ENCODE assay signal across 8 cellular contexts in the genomic region with DNA sequence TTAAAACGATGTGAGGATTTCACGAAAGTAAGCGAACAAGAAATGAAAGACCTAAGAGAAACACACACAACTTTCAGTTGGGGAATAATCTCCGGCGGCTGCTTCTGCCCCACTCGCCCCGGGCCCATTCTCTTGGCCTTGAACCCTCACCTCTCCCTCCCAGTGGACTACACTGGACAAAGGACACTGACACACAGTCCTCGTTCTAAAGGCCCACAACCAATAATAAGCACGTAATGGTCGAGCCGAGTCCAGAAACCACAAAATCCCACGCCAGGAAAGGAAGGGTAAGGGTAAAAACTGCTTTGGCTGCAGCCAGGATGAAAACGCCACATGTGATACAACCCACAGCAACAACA. TPM values are rescaled to one million over a fixed set of nuclear protein-coding genes. Genes with fewer than 3 reads are reported as not detected.
A peak's percentile ranks its signal among the peaks of the same experiment; 100 is the strongest.
DNase-seq lines count a peak whose midpoint lies in the region; ATAC-seq and TF ChIP-seq lines count a peak whose summit lies in the region.

No MANE protein-coding gene starts in this region.

- H3K9me3 ChIP-seq in OCI-LY7 (ENCODE audit: low read length), result no peaks in the 10 kb centered on the region
- H3K9me3 ChIP-seq in osteoblast (ENCODE audit: low read depth, low read length), result no peaks in the 10 kb centered on the region

- H4K20me1 ChIP-seq in OCI-LY7 (ENCODE audit: insufficient read depth, low read length) (peaks cover 25% of the 10 kb centered on the region), osteoblast (ENCODE audit: insufficient read depth, low read length) (peaks cover 8% of the 10 kb centered on the region)

- H3K4me2 ChIP-seq in OCI-LY7 (ENCODE audit: low read length) (peak overlapping the region; percentile 99), osteoblast (ENCODE audit: insufficient read depth, low read length) (peak overlapping the region; percentile 77)

- ATAC-seq in GM18511 (IDR thresholded peaks at IDR 0.05; ENCODE audit: unreplicated experiment) (peak; percentile 1), HG02884 (IDR thresholded peaks at IDR 0.05; ENCODE audit: unreplicated experiment) (no peak), HG03442 (IDR thresholded peaks at IDR 0.05; ENCODE audit: unreplicated experiment) (no peak)

- TF ChIP-seq CTCF in OCI-LY7 (conservative IDR thresholded peaks at IDR 0.05; ENCODE audit: low read length), result no peak
- no peak for TF ChIP-seq CTCF in osteoblast (IDR thresholded peaks at IDR 0.05; ENCODE audit: extremely low read depth, low read depth, low read length)

- BruUV-seq in OCI-LY7 (replicated peaks; lab: Mats Ljungman, UMichigan), result no TSS peak

- CTCF ChIA-PET in OCI-LY7 (lab: Charles Lee; ENCODE audit: unreplicated experiment), result no interaction called here

- no peaks in the 10 kb centered on the region for H3K9me2 ChIP-seq in OCI-LY7 (ENCODE audit: insufficient read depth, low read length)

- H3K27me3 ChIP-seq in osteoblast (ENCODE audit: insufficient read depth, low read length), result no peaks in the 10 kb centered on the region

- intact Hi-C loops in OCI-LY7 (cut with micrococcal nuclease; ENCODE audit: unreplicated experiment), result loop anchor here (5.0 kb wide), 1 partner anchor 760 kb away; a partner anchor contains a TSS

- POLR2A ChIA-PET in OCI-LY7 (lab: Charles Lee), result interaction anchor here (0.6 to 4.3 kb wide), 5 partner anchors 11 to 861 kb away, joined by 4 to 39 read pairs (median 5); a partner anchor contains a TSS

- DNase-seq in OCI-LY7 (ENCODE audit: low spot score) (no peak), epithelial cell of prostate (ENCODE audit: low read depth, low spot score) (no peak), osteoblast (ENCODE audit: insufficient read length, low spot score, missing footprints) (peak; percentile 76), inferior parietal cortex (ENCODE audit: extremely low spot score) (no peak), EL (no peak)

- peaks cover 34% of the 10 kb centered on the region for H3K4me1 ChIP-seq in OCI-LY7 (ENCODE audit: insufficient read depth, low read length, poor library complexity, severe bottlenecking)
- H3K4me1 ChIP-seq in osteoblast (ENCODE audit: insufficient read depth, low read length), result peaks cover 21% of the 10 kb centered on the region

- peak overlapping the region; percentile 98 for H3K4me3 ChIP-seq in OCI-LY7 (ENCODE audit: low read depth, low read length, poor library complexity, severe bottlenecking)
- H3K4me3 ChIP-seq in osteoblast (ENCODE audit: insufficient read depth, low read length), result peak overlapping the region; percentile 98

- H3K79me2 ChIP-seq in OCI-LY7 (ENCODE audit: insufficient read depth, low read depth, low read length) (peaks cover 48% of the 10 kb centered on the region), osteoblast (ENCODE audit: insufficient read depth, low read length) (peaks cover 54% of the 10 kb centered on the region)

- peaks cover 39% of the 10 kb centered on the region for H3K36me3 ChIP-seq in OCI-LY7 (ENCODE audit: insufficient read depth, low read length)
- H3K36me3 ChIP-seq in osteoblast (ENCODE audit: insufficient read depth, low read length), result peaks cover 14% of the 10 kb centered on the region

- H3K27ac ChIP-seq in OCI-LY7 (ENCODE audit: low read depth, low read length, poor library complexity, severe bottlenecking), result peak overlapping the region; percentile 63
- peak overlapping the region; percentile 88 for H3K27ac ChIP-seq in epithelial cell of prostate
- H3K27ac ChIP-seq in osteoblast (ENCODE audit: low read depth, low read length), result peak overlapping the region; percentile 98

- H2AFZ ChIP-seq in OCI-LY7 (ENCODE audit: low read length) (peak overlapping the region; percentile 81), osteoblast (ENCODE audit: low read length) (peak overlapping the region; percentile 100)

RNA-seq across cellular contexts. Expression of a gene that starts 0.5 kb away (rescaled TPM):
- 12.8 and 15.5 TPM in 2 replicates for total RNA-seq in OCI-LY7 (2014; rRNA removed; shearing (Covaris generic))
- total RNA-seq in OCI-LY7 (2022) (29.8 and 30.0 TPM in 2 replicates), osteoblast (33.9 and 34.7 TPM in 2 replicates)

RNA-seq across cellular contexts. Expression of a gene that starts 18.1 kb away (rescaled TPM):
- 18.5 and 20.3 TPM in 2 replicates for total RNA-seq in OCI-LY7 (2014; rRNA removed; shearing (Covaris generic))
- total RNA-seq in OCI-LY7 (2022) (34.8 and 36.4 TPM in 2 replicates), osteoblast (24.6 and 24.8 TPM in 2 replicates)
